ENCODE assay signal across 1 cellular context in the genomic region with DNA sequence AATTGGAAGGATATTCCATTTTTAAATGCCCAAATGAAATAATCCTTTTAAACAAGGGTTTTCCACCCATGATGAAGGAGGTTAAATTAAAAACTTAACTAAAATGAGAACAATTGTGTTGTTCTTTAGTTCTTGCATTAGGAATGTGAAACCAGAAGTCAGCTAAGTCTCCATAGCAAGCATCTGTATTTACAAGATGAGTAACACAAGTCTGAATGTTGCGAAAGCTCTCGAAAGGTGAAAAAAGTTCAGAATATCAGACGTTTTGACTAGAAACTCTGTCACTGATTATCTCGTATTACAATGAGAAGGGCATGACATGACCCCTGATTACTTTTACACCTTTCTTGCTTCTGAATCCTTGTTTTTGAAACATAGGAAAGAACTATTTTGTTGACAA.
TF ChIP-seq lines count a peak whose summit lies in the region.

No MANE protein-coding gene starts in this region.

TF ChIP-seq in HepG2, 621 proteins besides CTCF, POLR2A, EP300 and RAD21 (continued from another document and continues in another):
- TF ChIP-seq, protein P1, sequence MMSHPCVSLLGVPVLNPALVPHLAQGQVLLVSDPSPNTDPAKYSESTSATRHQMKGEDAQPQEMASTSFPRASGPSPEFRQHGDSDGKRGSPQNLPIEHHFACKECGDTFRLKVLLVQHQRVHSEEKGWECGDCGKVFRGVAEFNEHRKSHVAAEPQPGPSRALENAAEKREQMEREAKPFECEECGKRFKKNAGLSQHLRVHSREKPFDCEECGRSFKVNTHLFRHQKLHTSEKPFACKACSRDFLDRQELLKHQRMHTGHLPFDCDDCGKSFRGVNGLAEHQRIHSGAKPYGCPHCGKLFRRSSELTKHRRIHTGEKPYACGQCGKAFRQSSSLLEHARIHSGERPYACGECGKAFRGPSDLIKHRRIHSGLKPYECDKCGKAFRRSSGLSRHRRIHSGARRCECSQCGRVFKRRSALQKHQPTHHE (CRISPR knock-in tag; IDR thresholded peaks at IDR 0.05; ENCODE audit: borderline replicate concordance), result no peak
- TF ChIP-seq, protein P2, sequence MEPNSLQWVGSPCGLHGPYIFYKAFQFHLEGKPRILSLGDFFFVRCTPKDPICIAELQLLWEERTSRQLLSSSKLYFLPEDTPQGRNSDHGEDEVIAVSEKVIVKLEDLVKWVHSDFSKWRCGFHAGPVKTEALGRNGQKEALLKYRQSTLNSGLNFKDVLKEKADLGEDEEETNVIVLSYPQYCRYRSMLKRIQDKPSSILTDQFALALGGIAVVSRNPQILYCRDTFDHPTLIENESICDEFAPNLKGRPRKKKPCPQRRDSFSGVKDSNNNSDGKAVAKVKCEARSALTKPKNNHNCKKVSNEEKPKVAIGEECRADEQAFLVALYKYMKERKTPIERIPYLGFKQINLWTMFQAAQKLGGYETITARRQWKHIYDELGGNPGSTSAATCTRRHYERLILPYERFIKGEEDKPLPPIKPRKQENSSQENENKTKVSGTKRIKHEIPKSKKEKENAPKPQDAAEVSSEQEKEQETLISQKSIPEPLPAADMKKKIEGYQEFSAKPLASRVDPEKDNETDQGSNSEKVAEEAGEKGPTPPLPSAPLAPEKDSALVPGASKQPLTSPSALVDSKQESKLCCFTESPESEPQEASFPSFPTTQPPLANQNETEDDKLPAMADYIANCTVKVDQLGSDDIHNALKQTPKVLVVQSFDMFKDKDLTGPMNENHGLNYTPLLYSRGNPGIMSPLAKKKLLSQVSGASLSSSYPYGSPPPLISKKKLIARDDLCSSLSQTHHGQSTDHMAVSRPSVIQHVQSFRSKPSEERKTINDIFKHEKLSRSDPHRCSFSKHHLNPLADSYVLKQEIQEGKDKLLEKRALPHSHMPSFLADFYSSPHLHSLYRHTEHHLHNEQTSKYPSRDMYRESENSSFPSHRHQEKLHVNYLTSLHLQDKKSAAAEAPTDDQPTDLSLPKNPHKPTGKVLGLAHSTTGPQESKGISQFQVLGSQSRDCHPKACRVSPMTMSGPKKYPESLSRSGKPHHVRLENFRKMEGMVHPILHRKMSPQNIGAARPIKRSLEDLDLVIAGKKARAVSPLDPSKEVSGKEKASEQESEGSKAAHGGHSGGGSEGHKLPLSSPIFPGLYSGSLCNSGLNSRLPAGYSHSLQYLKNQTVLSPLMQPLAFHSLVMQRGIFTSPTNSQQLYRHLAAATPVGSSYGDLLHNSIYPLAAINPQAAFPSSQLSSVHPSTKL (CRISPR knock-in tag; IDR thresholded peaks at IDR 0.05), result peak; percentile 39; the same call in 1 of the 2 replicates
- no peak for TF ChIP-seq GLI4 (CRISPR knock-in tag; IDR thresholded peaks at IDR 0.05; ENCODE audit: borderline replicate concordance)
- no peak for TF ChIP-seq ZNF556 (CRISPR knock-in tag; IDR thresholded peaks at IDR 0.05; ENCODE audit: borderline replicate concordance)
- no peak for TF ChIP-seq U2AF2 (IDR thresholded peaks at IDR 0.05; ENCODE audit: low read depth, low read length)
- no peak for TF ChIP-seq ZNF264 (CRISPR knock-in tag; IDR thresholded peaks at IDR 0.05)
- TF ChIP-seq HDAC1 (CRISPR knock-in tag; IDR thresholded peaks at IDR 0.05), result no peak
- peak; percentile 71; the same call in 1 of the 2 replicates for TF ChIP-seq SIX4 (CRISPR knock-in tag; IDR thresholded peaks at IDR 0.05)
- 0 out of 2 replicates have a peak, but pooled peaks have one; percentile 16 for TF ChIP-seq GATAD2A (CRISPR knock-in tag; IDR thresholded peaks at IDR 0.05)
- TF ChIP-seq ZFP36L2 (CRISPR knock-in tag; IDR thresholded peaks at IDR 0.05), result no peak
- TF ChIP-seq ZFAT (CRISPR knock-in tag; conservative IDR thresholded peaks at IDR 0.05), result no peak
- TF ChIP-seq, protein P3, sequence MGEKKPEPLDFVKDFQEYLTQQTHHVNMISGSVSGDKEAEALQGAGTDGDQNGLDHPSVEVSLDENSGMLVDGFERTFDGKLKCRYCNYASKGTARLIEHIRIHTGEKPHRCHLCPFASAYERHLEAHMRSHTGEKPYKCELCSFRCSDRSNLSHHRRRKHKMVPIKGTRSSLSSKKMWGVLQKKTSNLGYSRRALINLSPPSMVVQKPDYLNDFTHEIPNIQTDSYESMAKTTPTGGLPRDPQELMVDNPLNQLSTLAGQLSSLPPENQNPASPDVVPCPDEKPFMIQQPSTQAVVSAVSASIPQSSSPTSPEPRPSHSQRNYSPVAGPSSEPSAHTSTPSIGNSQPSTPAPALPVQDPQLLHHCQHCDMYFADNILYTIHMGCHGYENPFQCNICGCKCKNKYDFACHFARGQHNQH (CRISPR knock-in tag; IDR thresholded peaks at IDR 0.05), result no peak
- no peak for TF ChIP-seq ZNF746 (CRISPR knock-in tag; IDR thresholded peaks at IDR 0.05)
- TF ChIP-seq NFIC (IDR thresholded peaks at IDR 0.05; ENCODE audit: low read length), result no peak
- no peak for TF ChIP-seq ZSCAN31 (CRISPR knock-in tag; IDR thresholded peaks at IDR 0.05; ENCODE audit: low read depth)
- no peak for TF ChIP-seq ZFP41 (CRISPR knock-in tag; IDR thresholded peaks at IDR 0.05; ENCODE audit: borderline replicate concordance)
- TF ChIP-seq RORA (CRISPR knock-in tag; IDR thresholded peaks at IDR 0.05), result no peak
- TF ChIP-seq ZBTB3 (CRISPR knock-in tag; IDR thresholded peaks at IDR 0.05; ENCODE audit: borderline replicate concordance, low read depth), result no peak
- TF ChIP-seq MTA3 (CRISPR knock-in tag; IDR thresholded peaks at IDR 0.05), result no peak
- TF ChIP-seq DNMT3B (CRISPR knock-in tag; conservative IDR thresholded peaks at IDR 0.05), result no peak
- TF ChIP-seq, protein P4, sequence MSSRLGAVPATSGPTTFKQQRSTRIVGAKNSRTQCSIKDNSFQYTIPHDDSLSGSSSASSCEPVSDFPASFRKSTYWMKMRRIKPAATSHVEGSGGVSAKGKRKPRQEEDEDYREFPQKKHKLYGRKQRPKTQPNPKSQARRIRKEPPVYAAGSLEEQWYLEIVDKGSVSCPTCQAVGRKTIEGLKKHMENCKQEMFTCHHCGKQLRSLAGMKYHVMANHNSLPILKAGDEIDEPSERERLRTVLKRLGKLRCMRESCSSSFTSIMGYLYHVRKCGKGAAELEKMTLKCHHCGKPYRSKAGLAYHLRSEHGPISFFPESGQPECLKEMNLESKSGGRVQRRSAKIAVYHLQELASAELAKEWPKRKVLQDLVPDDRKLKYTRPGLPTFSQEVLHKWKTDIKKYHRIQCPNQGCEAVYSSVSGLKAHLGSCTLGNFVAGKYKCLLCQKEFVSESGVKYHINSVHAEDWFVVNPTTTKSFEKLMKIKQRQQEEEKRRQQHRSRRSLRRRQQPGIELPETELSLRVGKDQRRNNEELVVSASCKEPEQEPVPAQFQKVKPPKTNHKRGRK (CRISPR knock-in tag; IDR thresholded peaks at IDR 0.05), result no peak
- TF ChIP-seq, protein P5, sequence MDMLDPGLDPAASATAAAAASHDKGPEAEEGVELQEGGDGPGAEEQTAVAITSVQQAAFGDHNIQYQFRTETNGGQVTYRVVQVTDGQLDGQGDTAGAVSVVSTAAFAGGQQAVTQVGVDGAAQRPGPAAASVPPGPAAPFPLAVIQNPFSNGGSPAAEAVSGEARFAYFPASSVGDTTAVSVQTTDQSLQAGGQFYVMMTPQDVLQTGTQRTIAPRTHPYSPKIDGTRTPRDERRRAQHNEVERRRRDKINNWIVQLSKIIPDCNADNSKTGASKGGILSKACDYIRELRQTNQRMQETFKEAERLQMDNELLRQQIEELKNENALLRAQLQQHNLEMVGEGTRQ (IDR thresholded peaks at IDR 0.05; ENCODE audit: low read depth, low read length), result no peak
- TF ChIP-seq, protein P5 (CRISPR knock-in tag; IDR thresholded peaks at IDR 0.05; ENCODE audit: borderline replicate concordance), result no peak
- no peak for TF ChIP-seq ZNF33A (CRISPR knock-in tag; IDR thresholded peaks at IDR 0.05; ENCODE audit: borderline replicate concordance)
- no peak for TF ChIP-seq GPN1 (CRISPR knock-in tag; IDR thresholded peaks at IDR 0.05; ENCODE audit: borderline replicate concordance)
- no peak for TF ChIP-seq ZBTB20 (CRISPR knock-in tag; IDR thresholded peaks at IDR 0.05; ENCODE audit: borderline replicate concordance, low read depth)
- TF ChIP-seq ZNF670 (CRISPR knock-in tag; IDR thresholded peaks at IDR 0.05; ENCODE audit: borderline replicate concordance), result 0 out of 2 replicates have a peak, but pooled peaks have one; percentile 33
- TF ChIP-seq, protein P6, sequence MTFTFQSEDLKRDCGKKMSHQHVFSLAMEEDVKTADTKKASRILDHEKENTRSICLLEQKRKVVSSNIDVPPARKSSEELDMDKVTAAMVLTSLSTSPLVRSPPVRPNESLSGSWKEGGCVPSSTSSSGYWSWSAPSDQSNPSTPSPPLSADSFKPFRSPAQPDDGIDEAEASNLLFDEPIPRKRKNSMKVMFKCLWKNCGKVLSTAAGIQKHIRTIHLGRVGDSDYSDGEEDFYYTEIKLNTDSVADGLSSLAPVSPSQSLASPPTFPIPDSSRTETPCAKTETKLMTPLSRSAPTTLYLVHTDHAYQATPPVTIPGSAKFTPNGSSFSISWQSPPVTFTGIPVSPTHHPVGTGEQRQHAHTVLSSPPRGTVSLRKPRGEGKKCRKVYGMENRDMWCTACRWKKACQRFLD (CRISPR knock-in tag; IDR thresholded peaks at IDR 0.05; ENCODE audit: borderline replicate concordance), result no peak
- TF ChIP-seq SETDB1 (CRISPR knock-in tag; IDR thresholded peaks at IDR 0.05; ENCODE audit: borderline replicate concordance), result no peak
- TF ChIP-seq, protein P7, sequence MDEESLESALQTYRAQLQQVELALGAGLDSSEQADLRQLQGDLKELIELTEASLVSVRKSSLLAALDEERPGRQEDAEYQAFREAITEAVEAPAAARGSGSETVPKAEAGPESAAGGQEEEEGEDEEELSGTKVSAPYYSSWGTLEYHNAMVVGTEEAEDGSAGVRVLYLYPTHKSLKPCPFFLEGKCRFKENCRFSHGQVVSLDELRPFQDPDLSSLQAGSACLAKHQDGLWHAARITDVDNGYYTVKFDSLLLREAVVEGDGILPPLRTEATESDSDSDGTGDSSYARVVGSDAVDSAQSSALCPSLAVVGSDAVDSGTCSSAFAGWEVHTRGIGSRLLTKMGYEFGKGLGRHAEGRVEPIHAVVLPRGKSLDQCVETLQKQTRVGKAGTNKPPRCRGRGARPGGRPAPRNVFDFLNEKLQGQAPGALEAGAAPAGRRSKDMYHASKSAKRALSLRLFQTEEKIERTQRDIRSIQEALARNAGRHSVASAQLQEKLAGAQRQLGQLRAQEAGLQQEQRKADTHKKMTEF (CRISPR knock-in tag; IDR thresholded peaks at IDR 0.05), result no peak
- TF ChIP-seq SRSF1 (optimal IDR thresholded peaks at IDR 0.05; ENCODE audit: low read depth, low read length), result no peak
- TF ChIP-seq SAP130 (CRISPR knock-in tag; IDR thresholded peaks at IDR 0.05; ENCODE audit: low read depth), result no peak
- TF ChIP-seq RBM22 (optimal IDR thresholded peaks at IDR 0.05; ENCODE audit: low read length), result no peak
- no peak for TF ChIP-seq ZNF850 (CRISPR knock-in tag; conservative IDR thresholded peaks at IDR 0.05)
- TF ChIP-seq JUN (CRISPR knock-in tag; IDR thresholded peaks at IDR 0.05), result no peak
- TF ChIP-seq ZNF484 (CRISPR knock-in tag; IDR thresholded peaks at IDR 0.05; ENCODE audit: borderline replicate concordance, low read depth), result no peak
- no peak for TF ChIP-seq TOE1 (CRISPR knock-in tag; IDR thresholded peaks at IDR 0.05)
- peak; percentile 66; the same call in 1 of the 2 replicates for TF ChIP-seq NR2F6 (IDR thresholded peaks at IDR 0.05)
- peak; percentile 39; the same call in 1 of the 2 replicates for TF ChIP-seq NR2F6 (CRISPR knock-in tag; IDR thresholded peaks at IDR 0.05)
- no peak for TF ChIP-seq REXO4 (CRISPR knock-in tag; IDR thresholded peaks at IDR 0.05; ENCODE audit: borderline replicate concordance)
- TF ChIP-seq, protein P8, sequence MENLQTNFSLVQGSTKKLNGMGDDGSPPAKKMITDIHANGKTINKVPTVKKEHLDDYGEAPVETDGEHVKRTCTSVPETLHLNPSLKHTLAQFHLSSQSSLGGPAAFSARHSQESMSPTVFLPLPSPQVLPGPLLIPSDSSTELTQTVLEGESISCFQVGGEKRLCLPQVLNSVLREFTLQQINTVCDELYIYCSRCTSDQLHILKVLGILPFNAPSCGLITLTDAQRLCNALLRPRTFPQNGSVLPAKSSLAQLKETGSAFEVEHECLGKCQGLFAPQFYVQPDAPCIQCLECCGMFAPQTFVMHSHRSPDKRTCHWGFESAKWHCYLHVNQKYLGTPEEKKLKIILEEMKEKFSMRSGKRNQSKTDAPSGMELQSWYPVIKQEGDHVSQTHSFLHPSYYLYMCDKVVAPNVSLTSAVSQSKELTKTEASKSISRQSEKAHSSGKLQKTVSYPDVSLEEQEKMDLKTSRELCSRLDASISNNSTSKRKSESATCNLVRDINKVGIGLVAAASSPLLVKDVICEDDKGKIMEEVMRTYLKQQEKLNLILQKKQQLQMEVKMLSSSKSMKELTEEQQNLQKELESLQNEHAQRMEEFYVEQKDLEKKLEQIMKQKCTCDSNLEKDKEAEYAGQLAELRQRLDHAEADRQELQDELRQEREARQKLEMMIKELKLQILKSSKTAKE (CRISPR knock-in tag; IDR thresholded peaks at IDR 0.05; ENCODE audit: borderline replicate concordance), result no peak
- TF ChIP-seq, protein P9, sequence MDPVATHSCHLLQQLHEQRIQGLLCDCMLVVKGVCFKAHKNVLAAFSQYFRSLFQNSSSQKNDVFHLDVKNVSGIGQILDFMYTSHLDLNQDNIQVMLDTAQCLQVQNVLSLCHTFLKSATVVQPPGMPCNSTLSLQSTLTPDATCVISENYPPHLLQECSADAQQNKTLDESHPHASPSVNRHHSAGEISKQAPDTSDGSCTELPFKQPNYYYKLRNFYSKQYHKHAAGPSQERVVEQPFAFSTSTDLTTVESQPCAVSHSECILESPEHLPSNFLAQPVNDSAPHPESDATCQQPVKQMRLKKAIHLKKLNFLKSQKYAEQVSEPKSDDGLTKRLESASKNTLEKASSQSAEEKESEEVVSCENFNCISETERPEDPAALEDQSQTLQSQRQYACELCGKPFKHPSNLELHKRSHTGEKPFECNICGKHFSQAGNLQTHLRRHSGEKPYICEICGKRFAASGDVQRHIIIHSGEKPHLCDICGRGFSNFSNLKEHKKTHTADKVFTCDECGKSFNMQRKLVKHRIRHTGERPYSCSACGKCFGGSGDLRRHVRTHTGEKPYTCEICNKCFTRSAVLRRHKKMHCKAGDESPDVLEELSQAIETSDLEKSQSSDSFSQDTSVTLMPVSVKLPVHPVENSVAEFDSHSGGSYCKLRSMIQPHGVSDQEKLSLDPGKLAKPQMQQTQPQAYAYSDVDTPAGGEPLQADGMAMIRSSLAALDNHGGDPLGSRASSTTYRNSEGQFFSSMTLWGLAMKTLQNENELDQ (CRISPR knock-in tag; IDR thresholded peaks at IDR 0.05; ENCODE audit: borderline replicate concordance), result no peak
- TF ChIP-seq, protein P10, sequence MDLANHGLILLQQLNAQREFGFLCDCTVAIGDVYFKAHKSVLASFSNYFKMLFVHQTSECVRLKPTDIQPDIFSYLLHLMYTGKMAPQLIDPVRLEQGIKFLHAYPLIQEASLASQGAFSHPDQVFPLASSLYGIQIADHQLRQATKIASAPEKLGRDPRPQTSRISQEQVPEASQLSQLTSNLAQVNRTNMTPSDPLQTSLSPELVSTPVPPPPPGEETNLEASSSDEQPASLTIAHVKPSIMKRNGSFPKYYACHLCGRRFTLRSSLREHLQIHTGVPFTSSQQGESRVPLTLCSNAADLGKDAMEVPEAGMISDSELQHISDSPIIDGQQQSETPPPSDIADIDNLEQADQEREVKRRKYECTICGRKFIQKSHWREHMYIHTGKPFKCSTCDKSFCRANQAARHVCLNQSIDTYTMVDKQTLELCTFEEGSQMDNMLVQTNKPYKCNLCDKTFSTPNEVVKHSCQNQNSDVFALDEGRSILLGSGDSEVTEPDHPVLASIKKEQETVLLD (CRISPR knock-in tag; IDR thresholded peaks at IDR 0.05; ENCODE audit: low read depth), result no peak
- TF ChIP-seq TAF15 (IDR thresholded peaks at IDR 0.05; ENCODE audit: low read depth, low read length, poor library complexity, severe bottlenecking), result no peak
